9 cellular contexts compared by ENCODE assay signal in genomic region chr5:141757402-141757801, GRCh38.
DNase-seq lines count a peak whose midpoint lies in the region; ATAC-seq, FAIRE-seq and TF ChIP-seq lines count a peak whose summit lies in the region.
"Had no signal": no experiment of that assay in that cellular context is flagged by ENCODE, and none has a peak within 500 bp of the region (broad histone marks: within the 10 kb centered on the region; RNA-seq: fewer than 3 reads in every experiment).

No MANE protein-coding gene starts in this region.

- no peaks in the 10 kb centered on the region for H3K36me3 Mint-ChIP-seq in WTC11

- 21% methylated on average over 6 of the region's 6 CpGs for WGBS in A549 (ENCODE audit: missing lambda C conversion rate)

- H3K4me1 Mint-ChIP-seq in WTC11: peaks cover 49% of the 10 kb centered on the region

- H3K4me2 ChIP-seq in A549: no peak overlapping the region
- no peak overlapping the region for H3K4me2 ChIP-seq in keratinocyte (ENCODE audit: control insufficient read depth, extremely low read depth, insufficient read depth, low read depth, low read length)

- H3K4me3 Mint-ChIP-seq in WTC11: peak overlapping the region; percentile 24; the same call in 1 of the 2 replicates
- H3K4me3 Mint-ChIP-seq: activated CD8-positive, alpha-beta T cell treated with anti-CD3 and anti-CD28 coated beads, Interleukin-2, amount 10 ng/mL, durations not matched to agents 7 days and 5 days had no signal

- POLR2A ChIA-PET in A549 (lab: Yijun Ruan, JAX): no interaction called here
- POLR2A ChIA-PET in WTC11 (lab: Charles Lee): interaction anchor here (0.5 to 1.8 kb wide), 7 partner anchors 18 to 126 kb away, joined by 3 to 7 read pairs (median 4); no protein-coding TSS in a partner anchor

- H3K79me2 ChIP-seq in keratinocyte (ENCODE audit: control insufficient read depth, insufficient read depth, low read length): no peaks in the 10 kb centered on the region

- CTCF ChIA-PET in A549 (lab: Yijun Ruan, JAX): interaction anchor here (0.5 to 4.9 kb wide), 33 partner anchors 9 to 248 kb away, joined by 3 to 92 read pairs (median 4); partner anchors contain the start of genes DELE1 and PCDH1
- CTCF ChIA-PET in WTC11 (lab: Charles Lee): interaction anchor here (0.6 to 5.2 kb wide), 44 partner anchors 9 to 212 kb away, joined by 3 to 152 read pairs (median 5); partner anchors contain the start of genes DELE1, PCDH1, PCDH12 and RNF14

- H3K4me1 ChIP-seq in A549 (no peaks in the 10 kb centered on the region), keratinocyte (ENCODE audit: control insufficient read depth, extremely low read depth, insufficient read depth, low read length) (no peaks in the 10 kb centered on the region)

- no peak for FAIRE-seq in A549 (lab: Jason Lieb, UNC)
- FAIRE-seq in keratinocyte (lab: Jason Lieb, UNC): no peak

- H2AFZ ChIP-seq in keratinocyte (ENCODE audit: control insufficient read depth, low read length): no peak overlapping the region

- H3K9me3 Mint-ChIP-seq in WTC11: no peaks in the 10 kb centered on the region

- no peak overlapping the region for H3K27ac Mint-ChIP-seq in WTC11
- H3K27ac Mint-ChIP-seq: activated CD8-positive, alpha-beta T cell treated with anti-CD3 and anti-CD28 coated beads, Interleukin-2, amount 10 ng/mL, durations not matched to agents 7 days and 5 days had no signal

- H3K27me3 ChIP-seq in keratinocyte (ENCODE audit: control insufficient read depth, extremely low read depth, insufficient read depth, low read length): peaks cover 65% of the 10 kb centered on the region

- TF ChIP-seq EP300 in A549 (IDR thresholded peaks at IDR 0.05): no peak

- H3K9me1 ChIP-seq in keratinocyte (ENCODE audit: control insufficient read depth, extremely low read depth, insufficient read depth, low read length): no peaks in the 10 kb centered on the region

- ATAC-seq in A549: peak; percentile 71 to 91
- peak; percentile 62 for ATAC-seq in WTC11
- no peak for ATAC-seq in GM18517 (IDR thresholded peaks at IDR 0.05; ENCODE audit: unreplicated experiment)
- ATAC-seq in GM21825 (IDR thresholded peaks at IDR 0.05; ENCODE audit: unreplicated experiment): no peak
- no peak for ATAC-seq in GM21737 (IDR thresholded peaks at IDR 0.05; ENCODE audit: unreplicated experiment)
- ATAC-seq: activated CD8-positive, alpha-beta T cell treated with anti-CD3 and anti-CD28 coated beads, Interleukin-2, amount 10 ng/mL, durations not matched to agents 7 days and 5 days had no signal

- dilution Hi-C loops in keratinocyte (cut with MboI; ENCODE audit: extremely low pct_ligation_motif_present, low sequenced_read_pairs): no loop called here

- H3K9me3 ChIP-seq in A549 (no peaks in the 10 kb centered on the region), keratinocyte (ENCODE audit: control insufficient read depth, low read depth, low read length) (no peaks in the 10 kb centered on the region)

- TF ChIP-seq POLR2A in A549 (IDR thresholded peaks at IDR 0.05; ENCODE audit: low read length): no peak

- DNase-seq in A549 (ENCODE audit: low read depth in 1 of 2, low spot score in 1 of 2) (peak; percentile 54 to 72), HCEC 1CT (peak; percentile 35), WTC11 (ENCODE audit: low spot score) (peak; percentile 70), keratinocyte (ENCODE audit: low read depth, low spot score) (peak; percentile 7)
- no peak for DNase-seq in stimulated activated CD4-positive, alpha-beta T cell treated with anti-CD3 and anti-CD28 coated beads, Interleukin-1b, Interleukin-23, amount 100 ng/mL, for 48 hours
- DNase-seq: activated CD8-positive, alpha-beta T cell treated with anti-CD3 and anti-CD28 coated beads, Interleukin-2, amount 10 ng/mL, durations not matched to agents 7 days and 5 days had no signal

- peak; percentile 48 to 63; a peak in 3 of 5 replicates for TF ChIP-seq RAD21 in A549 (conservative IDR thresholded peaks at IDR 0.05 in 1 of 2, IDR thresholded peaks at IDR 0.05 in 1 of 2)

- H3K4me3 ChIP-seq in A549: no peak overlapping the region
- H3K4me3 ChIP-seq in keratinocyte (ENCODE audit: control insufficient read depth in 2 of 3, extremely low read depth in 1 of 3, insufficient read depth in 2 of 3, low read depth in 1 of 3, low read length in 3 of 3): no peak overlapping the region

- no peak overlapping the region for H3K9ac ChIP-seq in keratinocyte (ENCODE audit: control insufficient read depth, extremely low read depth, insufficient read depth, low read length)

- TF ChIP-seq CTCF in A549 (IDR thresholded peaks at IDR 0.05): peak; percentile 35; the same call in 2 of the 3 replicates
- TF ChIP-seq CTCF in WTC11 (IDR thresholded peaks at IDR 0.05): 0 out of 2 replicates have a peak, but pooled peaks have one; percentile 13
- TF ChIP-seq CTCF in keratinocyte (optimal IDR thresholded peaks at IDR 0.05 in 1 of 3, IDR thresholded peaks at IDR 0.05 in 1 of 3, conservative IDR thresholded peaks at IDR 0.05 in 1 of 3; ENCODE audit: extremely low read depth in 1 of 3, insufficient read depth in 2 of 3, low read length in 3 of 3): peak; percentile 45 to 83 (median 67)

- H3K27ac ChIP-seq in A549 (no peak overlapping the region), keratinocyte (ENCODE audit: control insufficient read depth, insufficient read depth, low read length) (no peak overlapping the region)

- H3K27me3 Mint-ChIP-seq in WTC11 (ENCODE audit: low read depth): peaks cover 21% of the 10 kb centered on the region

- H3K36me3 ChIP-seq in keratinocyte (ENCODE audit: control insufficient read depth in 2 of 2, extremely low read depth in 1 of 2, insufficient read depth in 2 of 2, low read length in 2 of 2): no peaks in the 10 kb centered on the region

- no peaks in the 10 kb centered on the region for H4K20me1 ChIP-seq in keratinocyte (ENCODE audit: control insufficient read depth, extremely low read depth, insufficient read depth, low read length)

TF ChIP-seq in A549, 52 proteins besides CTCF, POLR2A, EP300 and RAD21:
- TF ChIP-seq SMC3 (IDR thresholded peaks at IDR 0.05) (peak; percentile 63; the same call in 2 of the 3 replicates), CEBPB (IDR thresholded peaks at IDR 0.05) (no peak)

TF ChIP-seq in WTC11, 78 proteins besides CTCF, POLR2A, EP300 and RAD21:
- TF ChIP-seq, protein P1, sequence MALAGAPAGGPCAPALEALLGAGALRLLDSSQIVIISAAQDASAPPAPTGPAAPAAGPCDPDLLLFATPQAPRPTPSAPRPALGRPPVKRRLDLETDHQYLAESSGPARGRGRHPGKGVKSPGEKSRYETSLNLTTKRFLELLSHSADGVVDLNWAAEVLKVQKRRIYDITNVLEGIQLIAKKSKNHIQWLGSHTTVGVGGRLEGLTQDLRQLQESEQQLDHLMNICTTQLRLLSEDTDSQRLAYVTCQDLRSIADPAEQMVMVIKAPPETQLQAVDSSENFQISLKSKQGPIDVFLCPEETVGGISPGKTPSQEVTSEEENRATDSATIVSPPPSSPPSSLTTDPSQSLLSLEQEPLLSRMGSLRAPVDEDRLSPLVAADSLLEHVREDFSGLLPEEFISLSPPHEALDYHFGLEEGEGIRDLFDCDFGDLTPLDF (CRISPR knock-in tag; IDR thresholded peaks at IDR 0.05): no peak
- TF ChIP-seq NFATC4 (CRISPR knock-in tag; IDR thresholded peaks at IDR 0.05) (no peak), NR2C2 (CRISPR knock-in tag; IDR thresholded peaks at IDR 0.05) (0 out of 2 replicates have a peak, but pooled peaks have one; percentile 10), ZNF317 (CRISPR knock-in tag; IDR thresholded peaks at IDR 0.05; ENCODE audit: borderline replicate concordance, low read depth) (no peak), ZNF138 (CRISPR knock-in tag; conservative IDR thresholded peaks at IDR 0.05) (peak; percentile 70; the same call in 1 of the 2 replicates), ETV6 (CRISPR knock-in tag; IDR thresholded peaks at IDR 0.05) (no peak), AFF4 (CRISPR knock-in tag; IDR thresholded peaks at IDR 0.05; ENCODE audit: borderline replicate concordance) (no peak), NFE2L1 (CRISPR knock-in tag; IDR thresholded peaks at IDR 0.05) (no peak)

Comparison
In these comparisons a context has a peak if more than half of its experiments do, and no peak if none do; other contexts are left out.
1. ATAC-seq: peak in A549 (2 of 2) and WTC11 (single experiment); none in GM18517 (single experiment), GM21825 (single experiment) and GM21737 (single experiment).
2. CTCF ChIP-seq: peak in every context shown above with its lines; median percentile 67 in keratinocyte; 35 in A549; 13 in WTC11.
3. Of the 8 proteins assayed by ChIP-seq in both WTC11 and A549: peak only in WTC11: none; only in A549: none; in both: CTCF; in neither: 7.